ENCODE assay signal across 2 cellular contexts in the genomic region with DNA sequence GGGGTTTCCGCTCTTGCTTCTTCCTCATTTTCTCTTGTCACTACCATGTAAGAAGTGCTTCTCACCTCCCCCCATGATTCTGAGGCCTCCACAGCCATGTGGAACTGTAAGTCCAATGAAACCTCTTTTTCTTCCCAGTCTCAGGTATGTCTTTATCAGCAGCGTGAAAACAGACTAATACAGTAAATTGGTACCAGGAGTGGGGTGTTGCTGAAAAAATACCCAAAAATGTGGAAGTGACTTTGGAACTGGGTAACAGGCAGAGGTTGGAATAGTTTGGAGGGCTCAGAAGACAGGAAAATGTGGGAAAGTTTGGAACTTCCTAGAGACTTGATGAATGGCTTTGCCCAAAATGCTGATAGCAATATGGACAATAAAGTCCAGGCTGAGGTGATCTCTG. TPM values are rescaled to one million over a fixed set of nuclear protein-coding genes. Genes with fewer than 3 reads are reported as not detected.
"Had no signal": no experiment of that assay in that cellular context is flagged by ENCODE, and none has a peak within 500 bp of the region (broad histone marks: within the 10 kb centered on the region; RNA-seq: fewer than 3 reads in every experiment).

No MANE protein-coding gene starts in this region.

RNA-seq across cellular contexts. Expression of a gene that starts 15.4 kb away (rescaled TPM):
- total RNA-seq: G401, GM12878 had no signal
- polyA plus RNA-seq: GM12878 had no signal

RNA-seq across cellular contexts. Expression of a gene that starts 57.0 kb away (rescaled TPM):
- total RNA-seq: G401, GM12878 had no signal
- polyA plus RNA-seq: GM12878 had no signal
